In the genomic region with DNA sequence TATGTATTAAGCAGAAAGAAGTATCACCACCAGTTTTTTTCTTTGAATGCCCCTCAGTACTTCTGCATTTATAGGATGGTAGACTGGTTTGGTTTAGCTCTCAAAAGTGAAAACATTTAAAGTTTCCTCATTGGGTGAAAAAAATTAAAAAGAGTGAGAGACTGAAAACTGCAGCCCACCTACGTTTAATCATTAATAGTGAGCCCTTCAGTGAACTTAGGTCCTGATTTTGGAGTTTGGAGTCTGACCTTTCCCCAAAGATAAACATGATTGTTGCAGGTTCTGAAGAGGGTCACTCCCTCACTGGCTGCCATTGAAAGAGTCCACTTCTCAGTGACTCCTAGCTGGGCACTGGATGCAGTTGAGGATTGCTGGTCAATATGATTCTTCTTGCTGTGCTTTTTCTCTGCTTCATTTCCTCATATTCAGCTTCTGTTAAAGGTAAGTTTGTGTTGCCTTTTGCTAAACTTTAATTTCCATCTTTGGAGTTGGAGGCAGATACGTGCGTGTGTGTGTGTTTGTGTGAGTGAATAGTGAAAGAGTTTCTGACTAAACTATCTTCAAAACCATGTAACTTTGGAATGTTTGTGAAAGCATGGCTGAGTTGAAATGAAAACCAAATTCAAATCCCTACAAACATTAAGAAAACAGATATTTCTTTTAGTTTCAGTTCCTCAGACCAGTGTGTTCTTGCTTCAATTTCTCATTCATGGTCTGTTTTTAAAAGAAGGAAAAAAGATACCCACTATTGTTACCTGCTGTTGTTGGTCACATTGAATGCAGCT, we compare ENCODE assay signal across 10 cellular contexts. TPM values are rescaled to one million over a fixed set of nuclear protein-coding genes. Genes with fewer than 3 reads are reported as not detected.
DNase-seq lines count a peak whose midpoint lies in the region; ATAC-seq, FAIRE-seq and TF ChIP-seq lines count a peak whose summit lies in the region.
"Had no signal": no experiment of that assay in that cellular context is flagged by ENCODE, and none has a peak within 500 bp of the region (broad histone marks: within the 10 kb centered on the region; RNA-seq: fewer than 3 reads in every experiment).

MTTP (plus strand) TSS at position 295 of the 785 bp plus-strand sequence; CDS start at position 381, 86 bp downstream.

- peak within 1 kb of the TSS; percentile 95 for H3K27ac Mint-ChIP-seq in neural crest cell (ENCODE audit: unreplicated experiment)

- H3K36me3 Mint-ChIP-seq in neural crest cell (ENCODE audit: low read depth) = peaks cover 4% of the 10 kb centered on the region

- no peaks in the 10 kb centered on the region for H3K9me3 Mint-ChIP-seq in neural crest cell

- no peak for FAIRE-seq in H54 (lab: Jason Lieb, UNC)

- H3K4me3 Mint-ChIP-seq in neural crest cell = peak within 1 kb of the TSS; percentile 75

- peaks cover 4% of the 10 kb centered on the region for H3K27me3 Mint-ChIP-seq in neural crest cell (ENCODE audit: low read depth)

- no peak for TF ChIP-seq CTCF in neural crest cell (conservative IDR thresholded peaks at IDR 0.05)
- TF ChIP-seq CTCF in RWPE1 (conservative IDR thresholded peaks at IDR 0.05; ENCODE audit: low read depth) = no peak

- CTCF ChIA-PET in RWPE1 (lab: Yijun Ruan, JAX) = interaction anchor here (0.6 kb wide), 1 partner anchor 72 kb away, joined by 3 read pairs; no protein-coding TSS in a partner anchor

- H3K4me1 Mint-ChIP-seq in neural crest cell = peaks cover 11% of the 10 kb centered on the region

- H3K27ac ChIP-seq in RWPE1 = no peak within 1 kb of the TSS
- H3K27ac ChIP-seq: cardiac muscle cell had no signal

- ATAC-seq in GM18868 (IDR thresholded peaks at IDR 0.05; ENCODE audit: unreplicated experiment) (peak; percentile 73), HG02623 (IDR thresholded peaks at IDR 0.05; ENCODE audit: unreplicated experiment) (peak; percentile 87)

- DNase-seq in HuH-7.5 (ENCODE audit: low spot score) (peak; percentile 10), neural crest cell (ENCODE audit: low read depth, low spot score) (no peak), superior temporal gyrus (ENCODE audit: extremely low spot score) (no peak), NCI-H1694 treated with DMSO at 0.1 percent for 48 hours (lab: John Stamatoyannopoulos, UW) (no peak), RWPE1 (ENCODE audit: low spot score) (no peak), H54 (ENCODE audit: insufficient read length, low spot score) (no peak)
- DNase-seq: NCI-H1092 treated with DMSO at 0.1 percent for 48 hours had no signal

- POLR2A ChIA-PET in RWPE1 (lab: Yijun Ruan, JAX; ENCODE audit: low non-redundant PET) = no interaction called here

- TF ChIP-seq POLR2A in H54 (IDR thresholded peaks at IDR 0.05; ENCODE audit: low read depth, low read length) = no peak

RNA-seq across cellular contexts. Expression of gene MTTP, which starts in this region (rescaled TPM):
- 11.1 and 12.0 TPM in 2 replicates for total RNA-seq in neural crest cell
